In the genomic region with DNA sequence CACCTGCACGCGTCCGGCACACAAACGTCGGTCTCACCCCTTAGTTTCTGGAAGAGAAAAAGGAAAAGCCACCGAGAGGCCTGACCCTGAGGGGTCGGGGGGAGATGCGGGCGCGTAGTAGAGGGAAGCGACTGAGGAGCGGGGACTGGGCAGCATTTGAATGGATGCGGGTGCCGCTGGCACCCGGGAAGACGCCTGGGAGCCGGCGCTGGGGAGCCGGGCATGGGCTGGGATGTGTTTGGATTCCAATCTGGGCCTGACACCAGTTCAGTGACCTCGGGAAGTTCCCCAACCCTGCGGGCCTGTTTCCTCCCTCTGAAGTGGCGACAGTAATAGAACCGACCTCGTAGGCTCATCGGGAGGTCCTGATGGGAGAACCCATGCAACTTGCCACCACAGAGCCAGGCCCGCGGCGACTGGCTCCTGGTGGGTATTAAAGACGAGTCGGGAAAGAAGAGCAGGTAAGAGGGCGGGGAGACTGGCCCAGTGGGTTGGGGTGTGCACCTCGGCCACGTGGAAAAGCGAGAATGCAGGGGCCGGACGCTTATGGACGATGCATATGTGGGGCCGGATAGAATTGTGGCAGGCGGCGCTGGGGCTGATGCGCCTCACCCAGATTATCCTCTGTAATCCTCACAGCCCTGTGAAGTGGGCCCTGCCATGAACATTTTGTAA, we compare ENCODE assay signal across 8 cellular contexts.
DNase-seq lines count a peak whose midpoint lies in the region; TF ChIP-seq lines count a peak whose summit lies in the region.

No MANE protein-coding gene starts in this region.

- H3K4me1 ChIP-seq in BLaER1 treated with 17β-estradiol and CSF1 and Interleukin-3, amounts not matched to agents 10 nM and 100 nM: peaks cover 4 to 12% (median 10%) of the 10 kb centered on the region in 10 experiments; a peak in 17 of 20 replicates
- peaks cover 3% of the 10 kb centered on the region for H3K4me1 ChIP-seq in NT2/D1 (ENCODE audit: insufficient read depth, insufficient read length)
- H3K4me1 ChIP-seq in neural progenitor cell: no peaks in the 10 kb centered on the region

- H2AFZ ChIP-seq in neural progenitor cell (replicated peaks): peak overlapping the region; percentile 96

- H3K27me3 ChIP-seq in BLaER1 treated with 17β-estradiol and CSF1 and Interleukin-3, amounts not matched to agents 10 nM and 100 nM: peaks cover 28 to 40% (median 36%) of the 10 kb centered on the region in 11 experiments
- no peaks in the 10 kb centered on the region for H3K27me3 ChIP-seq in NT2/D1 (ENCODE audit: insufficient read depth, insufficient read length)
- peaks cover 17% of the 10 kb centered on the region for H3K27me3 ChIP-seq in neural progenitor cell

- H3K4me3 Mint-ChIP-seq in neural progenitor cell: no peak overlapping the region

- H3K36me3 ChIP-seq in BLaER1 treated with 17β-estradiol and CSF1 and Interleukin-3, amounts not matched to agents 10 nM and 100 nM: no peaks in the 10 kb centered on the region
- H3K36me3 ChIP-seq in NT2/D1 (ENCODE audit: insufficient read depth, insufficient read length, low read length) (no peaks in the 10 kb centered on the region), neural progenitor cell (no peaks in the 10 kb centered on the region)

- H3K27me3 Mint-ChIP-seq in neural progenitor cell (ENCODE audit: insufficient read depth, low read depth): peaks cover 12% of the 10 kb centered on the region

- no peak overlapping the region for H3K27ac Mint-ChIP-seq in neural progenitor cell

- H3K4me2 ChIP-seq in BLaER1 treated with 17β-estradiol and CSF1 and Interleukin-3, amounts not matched to agents 10 nM and 100 nM: peak overlapping the region; percentile 78 to 95 (median 88)
- peak overlapping the region; percentile 75 for H3K4me2 ChIP-seq in neural progenitor cell

- H3F3A ChIP-seq in neural progenitor cell (ENCODE audit: low read depth): peaks cover 14% of the 10 kb centered on the region

- peak overlapping the region; percentile 47 to 64 (median 54) for H3K4me3 ChIP-seq in BLaER1 treated with 17β-estradiol and CSF1 and Interleukin-3, amounts not matched to agents 10 nM and 100 nM
- peak overlapping the region; percentile 42 for H3K4me3 ChIP-seq in NT2/D1 (ENCODE audit: insufficient read length, low read depth)
- H3K4me3 ChIP-seq in neural progenitor cell: peak overlapping the region; percentile 39

- TF ChIP-seq CTCF in neural progenitor cell (IDR thresholded peaks at IDR 0.05) (no peak), GM20000 (IDR thresholded peaks at IDR 0.05; ENCODE audit: extremely low read depth, missing control alignments) (no peak)

- DNase-seq in NT2/D1 (ENCODE audit: low read depth, low spot score): no peak
- DNase-seq in epithelial cell of prostate (ENCODE audit: low read depth, low spot score): no peak
- no peak for DNase-seq in neural progenitor cell (ENCODE audit: low spot score)
- DNase-seq in GM20000 (ENCODE audit: low spot score): no peak
- DNase-seq in HuH-7.5 (ENCODE audit: low spot score): no peak
- DNase-seq in HPDE6-E6E7 (ENCODE audit: extremely low spot score): no peak
- DNase-seq in globus pallidus (ENCODE audit: low spot score): no peak

- no peak overlapping the region for H3K27ac ChIP-seq in BLaER1 treated with 17β-estradiol and CSF1 and Interleukin-3, amounts not matched to agents 10 nM and 100 nM
- peak overlapping the region; percentile 9 for H3K27ac ChIP-seq in epithelial cell of prostate
- H3K27ac ChIP-seq in neural progenitor cell: no peak overlapping the region

- H3K36me3 Mint-ChIP-seq in neural progenitor cell: no peaks in the 10 kb centered on the region

- H3K4me1 Mint-ChIP-seq in neural progenitor cell: no peaks in the 10 kb centered on the region

- peaks cover 0 to 18% (median 0%) of the 10 kb centered on the region in 11 experiments; a peak in 4 of 22 replicates for H3K9me3 ChIP-seq in BLaER1 treated with 17β-estradiol and CSF1 and Interleukin-3, amounts not matched to agents 10 nM and 100 nM (replicated peaks in 1 of 11)
- H3K9me3 ChIP-seq in NT2/D1 (ENCODE audit: insufficient read depth, low read length): peaks cover 4% of the 10 kb centered on the region; the same call in 1 of the 2 replicates
- no peaks in the 10 kb centered on the region for H3K9me3 ChIP-seq in neural progenitor cell (ENCODE audit: low read depth)

- peak overlapping the region in 9 of 11 experiments; percentile 1 to 59 (median 26); a peak in 11 of 22 replicates for H3K9ac ChIP-seq in BLaER1 treated with 17β-estradiol and CSF1 and Interleukin-3, amounts not matched to agents 10 nM and 100 nM
- H3K9ac ChIP-seq in NT2/D1 (ENCODE audit: insufficient read length, low read depth): peak overlapping the region; percentile 76
- H3K9ac ChIP-seq in neural progenitor cell: no peak overlapping the region

- 0 out of 22 replicates have a peak, but pooled peaks cover 0 to 6% (median 0%) of the 10 kb centered on the region in 11 experiments for H4K20me1 ChIP-seq in BLaER1 treated with 17β-estradiol and CSF1 and Interleukin-3, amounts not matched to agents 10 nM and 100 nM
- H4K20me1 ChIP-seq in neural progenitor cell (ENCODE audit: low read depth): no peaks in the 10 kb centered on the region

- H3K9me3 Mint-ChIP-seq in neural progenitor cell: no peaks in the 10 kb centered on the region

- H3K79me2 ChIP-seq in neural progenitor cell (ENCODE audit: low read depth): no peaks in the 10 kb centered on the region
